8 cellular contexts compared by ENCODE assay signal in genomic region chr2:180124273-180124881, GRCh38.
DNase-seq lines count a peak whose midpoint lies in the region; ATAC-seq, FAIRE-seq and TF ChIP-seq lines count a peak whose summit lies in the region.

No MANE protein-coding gene starts in this region.

- peak; percentile 93 for FAIRE-seq in astrocyte (lab: Jason Lieb, UNC)

- H3K9ac ChIP-seq in astrocyte (ENCODE audit: low read length), result no peak overlapping the region

- CTCF ChIA-PET in Calu3 (lab: Charles Lee), result interaction anchor here (1.0 kb wide), 1 partner anchor 1591 kb away, joined by 5 read pairs; no protein-coding TSS in a partner anchor

- H3K27ac Mint-ChIP-seq in Calu3 (ENCODE audit: unreplicated experiment) (no peak overlapping the region), astrocyte (ENCODE audit: unreplicated experiment) (no peak overlapping the region)
- no peak overlapping the region for H3K27ac Mint-ChIP-seq in activated T-helper 1 cell treated with anti-CD3 and anti-CD28 coated beads, Interleukin-12 subunit alpha, Interleukin-12 subunit beta, Interleukin-2, Interleukin-4 antibody, amounts not matched to agents 30 ng/mL and 10 ng/mL and 1 ng/mL, durations not matched to agents 14 hours and 24 hours and 36 hours

- H3K4me2 ChIP-seq in astrocyte (ENCODE audit: low read length) (no peak overlapping the region), hepatocyte (no peak overlapping the region)

- no peak overlapping the region for H3K4me3 Mint-ChIP-seq in Calu3 (ENCODE audit: low read depth, unreplicated experiment)
- H3K4me3 Mint-ChIP-seq in astrocyte (ENCODE audit: unreplicated experiment), result no peak overlapping the region
- H3K4me3 Mint-ChIP-seq in activated T-helper 1 cell treated with anti-CD3 and anti-CD28 coated beads, Interleukin-12 subunit alpha, Interleukin-12 subunit beta, Interleukin-2, Interleukin-4 antibody, amounts not matched to agents 30 ng/mL and 10 ng/mL and 1 ng/mL, durations not matched to agents 14 hours and 24 hours and 36 hours, result no peak overlapping the region

- no peaks in the 10 kb centered on the region for H3K9me3 Mint-ChIP-seq in Calu3 (ENCODE audit: low read depth, unreplicated experiment)
- H3K9me3 Mint-ChIP-seq in astrocyte (ENCODE audit: unreplicated experiment), result no peaks in the 10 kb centered on the region
- no peaks in the 10 kb centered on the region for H3K9me3 Mint-ChIP-seq in activated T-helper 1 cell treated with anti-CD3 and anti-CD28 coated beads, Interleukin-12 subunit alpha, Interleukin-12 subunit beta, Interleukin-2, Interleukin-4 antibody, amounts not matched to agents 30 ng/mL and 10 ng/mL and 1 ng/mL, durations not matched to agents 14 hours and 24 hours and 36 hours

- H4K20me1 ChIP-seq in astrocyte (ENCODE audit: insufficient read depth, low read length), result no peaks in the 10 kb centered on the region
- no peaks in the 10 kb centered on the region for H4K20me1 ChIP-seq in hepatocyte (ENCODE audit: insufficient read depth, poor library complexity, severe bottlenecking)

- no peak overlapping the region for H3K4me3 ChIP-seq in astrocyte (ENCODE audit: insufficient read depth, low read depth, low read length)
- no peak overlapping the region for H3K4me3 ChIP-seq in hepatocyte

- 17% methylated on average over 6 of the region's 6 CpGs for WGBS in hepatocyte (ENCODE audit: low lambda C conversion rate, missing lambda C conversion rate)

- H3K27ac ChIP-seq in astrocyte (ENCODE audit: low read depth, low read length) (no peak overlapping the region), hepatocyte (no peak overlapping the region)

- H3K9me2 ChIP-seq in hepatocyte (replicated peaks; ENCODE audit: insufficient read depth), result no peaks in the 10 kb centered on the region

- TF ChIP-seq CTCF in Calu3 (IDR thresholded peaks at IDR 0.05; ENCODE audit: unreplicated experiment) (peak; percentile 40), astrocyte (IDR thresholded peaks at IDR 0.05; ENCODE audit: insufficient read depth, low read depth, low read length) (peak; percentile 74), hepatocyte (IDR thresholded peaks at IDR 0.05; ENCODE audit: poor library complexity) (peak; percentile 72)

- H3K4me1 Mint-ChIP-seq in Calu3 (ENCODE audit: low read depth, unreplicated experiment) (peaks cover 16% of the 10 kb centered on the region), astrocyte (ENCODE audit: low read depth, unreplicated experiment) (peaks cover 2% of the 10 kb centered on the region)
- H3K4me1 Mint-ChIP-seq in activated T-helper 1 cell treated with anti-CD3 and anti-CD28 coated beads, Interleukin-12 subunit alpha, Interleukin-12 subunit beta, Interleukin-2, Interleukin-4 antibody, amounts not matched to agents 30 ng/mL and 10 ng/mL and 1 ng/mL, durations not matched to agents 14 hours and 24 hours and 36 hours (ENCODE audit: low read depth), result no peaks in the 10 kb centered on the region

- H3K27me3 ChIP-seq in astrocyte (ENCODE audit: insufficient read depth, low read length) (no peaks in the 10 kb centered on the region), hepatocyte (no peaks in the 10 kb centered on the region)

- H3K27me3 Mint-ChIP-seq in Calu3 (ENCODE audit: unreplicated experiment) (no peaks in the 10 kb centered on the region), astrocyte (ENCODE audit: low read depth, unreplicated experiment) (no peaks in the 10 kb centered on the region)
- peaks cover 8% of the 10 kb centered on the region for H3K27me3 Mint-ChIP-seq in activated T-helper 1 cell treated with anti-CD3 and anti-CD28 coated beads, Interleukin-12 subunit alpha, Interleukin-12 subunit beta, Interleukin-2, Interleukin-4 antibody, amounts not matched to agents 30 ng/mL and 10 ng/mL and 1 ng/mL, durations not matched to agents 14 hours and 24 hours and 36 hours (ENCODE audit: insufficient read depth)

- ATAC-seq in GM19043 (IDR thresholded peaks at IDR 0.05; ENCODE audit: low read depth, unreplicated experiment), result peak; percentile 67
- ATAC-seq in HG03196 (IDR thresholded peaks at IDR 0.05; ENCODE audit: unreplicated experiment), result peak; percentile 62

- H3K4me1 ChIP-seq in astrocyte (ENCODE audit: insufficient read depth, low read length) (no peaks in the 10 kb centered on the region), hepatocyte (ENCODE audit: insufficient read depth) (no peaks in the 10 kb centered on the region)

- H3K36me3 Mint-ChIP-seq in Calu3 (ENCODE audit: insufficient read depth, unreplicated experiment) (no peaks in the 10 kb centered on the region), astrocyte (ENCODE audit: low read depth, unreplicated experiment) (no peaks in the 10 kb centered on the region)
- H3K36me3 Mint-ChIP-seq in activated T-helper 1 cell treated with anti-CD3 and anti-CD28 coated beads, Interleukin-12 subunit alpha, Interleukin-12 subunit beta, Interleukin-2, Interleukin-4 antibody, amounts not matched to agents 30 ng/mL and 10 ng/mL and 1 ng/mL, durations not matched to agents 14 hours and 24 hours and 36 hours (ENCODE audit: low read depth), result no peaks in the 10 kb centered on the region

- peak; percentile 24 for DNase-seq in Calu3
- peak; percentile 4 for DNase-seq in NCI-H226
- peak; percentile 37 for DNase-seq in astrocyte (ENCODE audit: low read depth)
- DNase-seq in hepatocyte (ENCODE audit: low spot score), result peak; percentile 62
- peak; percentile 59 for DNase-seq in stromal cell of bone marrow (ENCODE audit: low read depth)
- no peak for DNase-seq in activated T-helper 1 cell treated with anti-CD3 and anti-CD28 coated beads, Interleukin-12 subunit alpha, Interleukin-12 subunit beta, Interleukin-2, Interleukin-4 antibody, amounts not matched to agents 30 ng/mL and 10 ng/mL and 1 ng/mL, durations not matched to agents 14 hours and 24 hours and 36 hours (ENCODE audit: low spot score)

- no peaks in the 10 kb centered on the region for H3K9me3 ChIP-seq in astrocyte (ENCODE audit: insufficient read depth, low read depth, low read length)
- H3K9me3 ChIP-seq in hepatocyte (ENCODE audit: low read depth), result no peaks in the 10 kb centered on the region

- H3K36me3 ChIP-seq in astrocyte (ENCODE audit: insufficient read depth, low read length) (no peaks in the 10 kb centered on the region), hepatocyte (replicated peaks; ENCODE audit: insufficient read depth, low read depth) (no peaks in the 10 kb centered on the region)

- BruUV-seq in Calu3 (replicated peaks; lab: Mats Ljungman, UMichigan), result no TSS peak

- intact Hi-C loops in Calu3 (cut with micrococcal nuclease; ENCODE audit: unreplicated experiment), result loop anchor here (1.0 to 10.0 kb wide), 9 partner anchors 288 to 1590 kb away; no protein-coding TSS in a partner anchor
- intact Hi-C loops in activated T-helper 1 cell treated with anti-CD3 and anti-CD28 coated beads, Interleukin-12 subunit alpha, Interleukin-12 subunit beta, Interleukin-2, Interleukin-4 antibody, amounts not matched to agents 30 ng/mL and 10 ng/mL and 1 ng/mL, durations not matched to agents 14 hours and 24 hours and 36 hours (cut with micrococcal nuclease), result loop anchor here (1.0 to 2.0 kb wide), 2 partner anchors 934 to 1590 kb away; no protein-coding TSS in a partner anchor

- H3K79me2 ChIP-seq in astrocyte (ENCODE audit: insufficient read depth, low read length), result no peaks in the 10 kb centered on the region
- H3K79me2 ChIP-seq in hepatocyte, result no peaks in the 10 kb centered on the region

- H2AFZ ChIP-seq in astrocyte (ENCODE audit: low read depth, low read length), result no peak overlapping the region
- H2AFZ ChIP-seq in hepatocyte, result no peak overlapping the region
